1 cellular context compared by ENCODE assay signal in genomic region chr12:132084681-132085635, GRCh38.
TF ChIP-seq lines count a peak whose summit lies in the region.

No MANE protein-coding gene starts in this region.

TF ChIP-seq in HepG2, 621 proteins besides CTCF, POLR2A, EP300 and RAD21 (continued from another document and continues in another):
- TF ChIP-seq, protein P1, sequence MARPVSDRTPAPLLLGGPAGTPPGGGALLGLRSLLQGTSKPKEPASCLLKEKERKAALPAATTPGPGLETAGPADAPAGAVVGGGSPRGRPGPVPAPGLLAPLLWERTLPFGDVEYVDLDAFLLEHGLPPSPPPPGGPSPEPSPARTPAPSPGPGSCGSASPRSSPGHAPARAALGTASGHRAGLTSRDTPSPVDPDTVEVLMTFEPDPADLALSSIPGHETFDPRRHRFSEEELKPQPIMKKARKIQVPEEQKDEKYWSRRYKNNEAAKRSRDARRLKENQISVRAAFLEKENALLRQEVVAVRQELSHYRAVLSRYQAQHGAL (CRISPR knock-in tag; IDR thresholded peaks at IDR 0.05; ENCODE audit: not compliant biosample characterization): no peak
- no peak for TF ChIP-seq ZC3H4 (CRISPR knock-in tag; IDR thresholded peaks at IDR 0.05; ENCODE audit: borderline replicate concordance)
- TF ChIP-seq ZNF331 (CRISPR knock-in tag; IDR thresholded peaks at IDR 0.05): peak; percentile 71
- TF ChIP-seq, protein P2, sequence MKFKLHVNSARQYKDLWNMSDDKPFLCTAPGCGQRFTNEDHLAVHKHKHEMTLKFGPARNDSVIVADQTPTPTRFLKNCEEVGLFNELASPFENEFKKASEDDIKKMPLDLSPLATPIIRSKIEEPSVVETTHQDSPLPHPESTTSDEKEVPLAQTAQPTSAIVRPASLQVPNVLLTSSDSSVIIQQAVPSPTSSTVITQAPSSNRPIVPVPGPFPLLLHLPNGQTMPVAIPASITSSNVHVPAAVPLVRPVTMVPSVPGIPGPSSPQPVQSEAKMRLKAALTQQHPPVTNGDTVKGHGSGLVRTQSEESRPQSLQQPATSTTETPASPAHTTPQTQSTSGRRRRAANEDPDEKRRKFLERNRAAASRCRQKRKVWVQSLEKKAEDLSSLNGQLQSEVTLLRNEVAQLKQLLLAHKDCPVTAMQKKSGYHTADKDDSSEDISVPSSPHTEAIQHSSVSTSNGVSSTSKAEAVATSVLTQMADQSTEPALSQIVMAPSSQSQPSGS (CRISPR knock-in tag; IDR thresholded peaks at IDR 0.05): peak; percentile 56; the same call in 1 of the 2 replicates
- peak; percentile 33; the same call in 1 of the 2 replicates for TF ChIP-seq ZNF792 (CRISPR knock-in tag; IDR thresholded peaks at IDR 0.05)
- peak; percentile 76 for TF ChIP-seq ZKSCAN1 (IDR thresholded peaks at IDR 0.05; ENCODE audit: low read length)
- no peak for TF ChIP-seq ZNF570 (CRISPR knock-in tag; IDR thresholded peaks at IDR 0.05; ENCODE audit: borderline replicate concordance)
- no peak for TF ChIP-seq RFX3 (CRISPR knock-in tag; IDR thresholded peaks at IDR 0.05)
- TF ChIP-seq ZNF263 (CRISPR knock-in tag; IDR thresholded peaks at IDR 0.05): peak; percentile 67; the same call in 1 of the 2 replicates
- TF ChIP-seq PAWR (CRISPR knock-in tag; IDR thresholded peaks at IDR 0.05; ENCODE audit: borderline replicate concordance): no peak
- TF ChIP-seq, protein P3, sequence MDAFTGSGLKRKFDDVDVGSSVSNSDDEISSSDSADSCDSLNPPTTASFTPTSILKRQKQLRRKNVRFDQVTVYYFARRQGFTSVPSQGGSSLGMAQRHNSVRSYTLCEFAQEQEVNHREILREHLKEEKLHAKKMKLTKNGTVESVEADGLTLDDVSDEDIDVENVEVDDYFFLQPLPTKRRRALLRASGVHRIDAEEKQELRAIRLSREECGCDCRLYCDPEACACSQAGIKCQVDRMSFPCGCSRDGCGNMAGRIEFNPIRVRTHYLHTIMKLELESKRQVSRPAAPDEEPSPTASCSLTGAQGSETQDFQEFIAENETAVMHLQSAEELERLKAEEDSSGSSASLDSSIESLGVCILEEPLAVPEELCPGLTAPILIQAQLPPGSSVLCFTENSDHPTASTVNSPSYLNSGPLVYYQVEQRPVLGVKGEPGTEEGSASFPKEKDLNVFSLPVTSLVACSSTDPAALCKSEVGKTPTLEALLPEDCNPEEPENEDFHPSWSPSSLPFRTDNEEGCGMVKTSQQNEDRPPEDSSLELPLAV (CRISPR knock-in tag; conservative IDR thresholded peaks at IDR 0.05; ENCODE audit: low read depth): 0 out of 2 replicates have a peak, but pooled peaks have one; percentile 56
- TF ChIP-seq ZNF292 (CRISPR knock-in tag; IDR thresholded peaks at IDR 0.05; ENCODE audit: borderline replicate concordance, low read depth): 0 out of 2 replicates have a peak, but pooled peaks have one; percentile 21
- TF ChIP-seq, protein P4, sequence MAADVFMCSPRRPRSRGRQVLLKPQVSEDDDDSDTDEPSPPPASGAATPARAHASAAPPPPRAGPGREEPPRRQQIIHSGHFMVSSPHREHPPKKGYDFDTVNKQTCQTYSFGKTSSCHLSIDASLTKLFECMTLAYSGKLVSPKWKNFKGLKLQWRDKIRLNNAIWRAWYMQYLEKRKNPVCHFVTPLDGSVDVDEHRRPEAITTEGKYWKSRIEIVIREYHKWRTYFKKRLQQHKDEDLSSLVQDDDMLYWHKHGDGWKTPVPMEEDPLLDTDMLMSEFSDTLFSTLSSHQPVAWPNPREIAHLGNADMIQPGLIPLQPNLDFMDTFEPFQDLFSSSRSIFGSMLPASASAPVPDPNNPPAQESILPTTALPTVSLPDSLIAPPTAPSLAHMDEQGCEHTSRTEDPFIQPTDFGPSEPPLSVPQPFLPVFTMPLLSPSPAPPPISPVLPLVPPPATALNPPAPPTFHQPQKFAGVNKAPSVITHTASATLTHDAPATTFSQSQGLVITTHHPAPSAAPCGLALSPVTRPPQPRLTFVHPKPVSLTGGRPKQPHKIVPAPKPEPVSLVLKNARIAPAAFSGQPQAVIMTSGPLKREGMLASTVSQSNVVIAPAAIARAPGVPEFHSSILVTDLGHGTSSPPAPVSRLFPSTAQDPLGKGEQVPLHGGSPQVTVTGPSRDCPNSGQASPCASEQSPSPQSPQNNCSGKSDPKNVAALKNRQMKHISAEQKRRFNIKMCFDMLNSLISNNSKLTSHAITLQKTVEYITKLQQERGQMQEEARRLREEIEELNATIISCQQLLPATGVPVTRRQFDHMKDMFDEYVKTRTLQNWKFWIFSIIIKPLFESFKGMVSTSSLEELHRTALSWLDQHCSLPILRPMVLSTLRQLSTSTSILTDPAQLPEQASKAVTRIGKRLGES (CRISPR knock-in tag; IDR thresholded peaks at IDR 0.05; ENCODE audit: borderline replicate concordance): peak; percentile 71; the same call in 1 of the 2 replicates
- TF ChIP-seq CCDC6 (CRISPR knock-in tag; IDR thresholded peaks at IDR 0.05): peak; percentile 87; the same call in 1 of the 2 replicates
- TF ChIP-seq, protein P5, sequence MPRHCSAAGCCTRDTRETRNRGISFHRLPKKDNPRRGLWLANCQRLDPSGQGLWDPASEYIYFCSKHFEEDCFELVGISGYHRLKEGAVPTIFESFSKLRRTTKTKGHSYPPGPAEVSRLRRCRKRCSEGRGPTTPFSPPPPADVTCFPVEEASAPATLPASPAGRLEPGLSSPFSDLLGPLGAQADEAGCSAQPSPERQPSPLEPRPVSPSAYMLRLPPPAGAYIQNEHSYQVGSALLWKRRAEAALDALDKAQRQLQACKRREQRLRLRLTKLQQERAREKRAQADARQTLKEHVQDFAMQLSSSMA (CRISPR knock-in tag; IDR thresholded peaks at IDR 0.05): peak; percentile 77; the same call in 1 of the 2 replicates
- no peak; the same call in 1 of the 2 replicates for TF ChIP-seq KDM5B (CRISPR knock-in tag; IDR thresholded peaks at IDR 0.05; ENCODE audit: borderline replicate concordance)
- TF ChIP-seq FLYWCH1 (CRISPR knock-in tag; IDR thresholded peaks at IDR 0.05): no peak
- TF ChIP-seq YEATS2 (CRISPR knock-in tag; IDR thresholded peaks at IDR 0.05; ENCODE audit: borderline replicate concordance): peak; percentile 86
- TF ChIP-seq ZNF709 (CRISPR knock-in tag; IDR thresholded peaks at IDR 0.05): no peak
- peak; percentile 53; the same call in 1 of the 2 replicates for TF ChIP-seq NKX3-1 (CRISPR knock-in tag; IDR thresholded peaks at IDR 0.05)
- TF ChIP-seq, protein P6, sequence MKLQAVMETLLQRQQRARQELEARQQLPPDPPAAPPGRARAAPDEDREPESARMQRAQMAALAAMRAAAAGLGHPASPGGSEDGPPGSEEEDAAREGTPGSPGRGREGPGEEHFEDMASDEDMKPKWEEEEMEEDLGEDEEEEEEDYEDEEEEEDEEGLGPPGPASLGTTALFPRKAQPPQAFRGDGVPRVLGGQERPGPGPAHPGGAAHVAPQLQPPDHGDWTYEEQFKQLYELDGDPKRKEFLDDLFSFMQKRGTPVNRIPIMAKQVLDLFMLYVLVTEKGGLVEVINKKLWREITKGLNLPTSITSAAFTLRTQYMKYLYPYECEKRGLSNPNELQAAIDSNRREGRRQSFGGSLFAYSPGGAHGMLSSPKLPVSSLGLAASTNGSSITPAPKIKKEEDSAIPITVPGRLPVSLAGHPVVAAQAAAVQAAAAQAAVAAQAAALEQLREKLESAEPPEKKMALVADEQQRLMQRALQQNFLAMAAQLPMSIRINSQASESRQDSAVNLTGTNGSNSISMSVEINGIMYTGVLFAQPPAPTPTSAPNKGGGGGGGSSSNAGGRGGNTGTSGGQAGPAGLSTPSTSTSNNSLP (IDR thresholded peaks at IDR 0.05; ENCODE audit: low read depth, low read length): no peak
- peak; percentile 64 for TF ChIP-seq TFDP2 (CRISPR knock-in tag; IDR thresholded peaks at IDR 0.05)
- no peak for TF ChIP-seq SOX6 (IDR thresholded peaks at IDR 0.05)
- TF ChIP-seq SOX6 (CRISPR knock-in tag; IDR thresholded peaks at IDR 0.05): peak; percentile 65
- peak; percentile 64; the same call in 1 of the 2 replicates for TF ChIP-seq ZBTB38 (CRISPR knock-in tag; IDR thresholded peaks at IDR 0.05)
- peak; percentile 69; the same call in 1 of the 2 replicates for TF ChIP-seq NFKB2 (CRISPR knock-in tag; IDR thresholded peaks at IDR 0.05; ENCODE audit: borderline replicate concordance)
- TF ChIP-seq, protein P7, sequence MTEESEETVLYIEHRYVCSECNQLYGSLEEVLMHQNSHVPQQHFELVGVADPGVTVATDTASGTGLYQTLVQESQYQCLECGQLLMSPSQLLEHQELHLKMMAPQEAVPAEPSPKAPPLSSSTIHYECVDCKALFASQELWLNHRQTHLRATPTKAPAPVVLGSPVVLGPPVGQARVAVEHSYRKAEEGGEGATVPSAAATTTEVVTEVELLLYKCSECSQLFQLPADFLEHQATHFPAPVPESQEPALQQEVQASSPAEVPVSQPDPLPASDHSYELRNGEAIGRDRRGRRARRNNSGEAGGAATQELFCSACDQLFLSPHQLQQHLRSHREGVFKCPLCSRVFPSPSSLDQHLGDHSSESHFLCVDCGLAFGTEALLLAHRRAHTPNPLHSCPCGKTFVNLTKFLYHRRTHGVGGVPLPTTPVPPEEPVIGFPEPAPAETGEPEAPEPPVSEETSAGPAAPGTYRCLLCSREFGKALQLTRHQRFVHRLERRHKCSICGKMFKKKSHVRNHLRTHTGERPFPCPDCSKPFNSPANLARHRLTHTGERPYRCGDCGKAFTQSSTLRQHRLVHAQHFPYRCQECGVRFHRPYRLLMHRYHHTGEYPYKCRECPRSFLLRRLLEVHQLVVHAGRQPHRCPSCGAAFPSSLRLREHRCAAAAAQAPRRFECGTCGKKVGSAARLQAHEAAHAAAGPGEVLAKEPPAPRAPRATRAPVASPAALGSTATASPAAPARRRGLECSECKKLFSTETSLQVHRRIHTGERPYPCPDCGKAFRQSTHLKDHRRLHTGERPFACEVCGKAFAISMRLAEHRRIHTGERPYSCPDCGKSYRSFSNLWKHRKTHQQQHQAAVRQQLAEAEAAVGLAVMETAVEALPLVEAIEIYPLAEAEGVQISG (CRISPR knock-in tag; IDR thresholded peaks at IDR 0.05): peak; percentile 74
- TF ChIP-seq SRY (CRISPR knock-in tag; IDR thresholded peaks at IDR 0.05): peak; percentile 16; the same call in 1 of the 2 replicates
- TF ChIP-seq ZNF138 (CRISPR knock-in tag; IDR thresholded peaks at IDR 0.05; ENCODE audit: low read depth): peak; percentile 89
- 0 out of 2 replicates have a peak, but pooled peaks have one; percentile 22 for TF ChIP-seq SALL2 (CRISPR knock-in tag; IDR thresholded peaks at IDR 0.05)
- no peak for TF ChIP-seq ZSCAN22 (CRISPR knock-in tag; IDR thresholded peaks at IDR 0.05)
- TF ChIP-seq ARNT2 (CRISPR knock-in tag; IDR thresholded peaks at IDR 0.05; ENCODE audit: low read depth): peak; percentile 64
- no peak for TF ChIP-seq ATRX (CRISPR knock-in tag; IDR thresholded peaks at IDR 0.05; ENCODE audit: borderline replicate concordance)
- TF ChIP-seq PITX1 (CRISPR knock-in tag; IDR thresholded peaks at IDR 0.05): peak; percentile 42
- TF ChIP-seq, protein P8, sequence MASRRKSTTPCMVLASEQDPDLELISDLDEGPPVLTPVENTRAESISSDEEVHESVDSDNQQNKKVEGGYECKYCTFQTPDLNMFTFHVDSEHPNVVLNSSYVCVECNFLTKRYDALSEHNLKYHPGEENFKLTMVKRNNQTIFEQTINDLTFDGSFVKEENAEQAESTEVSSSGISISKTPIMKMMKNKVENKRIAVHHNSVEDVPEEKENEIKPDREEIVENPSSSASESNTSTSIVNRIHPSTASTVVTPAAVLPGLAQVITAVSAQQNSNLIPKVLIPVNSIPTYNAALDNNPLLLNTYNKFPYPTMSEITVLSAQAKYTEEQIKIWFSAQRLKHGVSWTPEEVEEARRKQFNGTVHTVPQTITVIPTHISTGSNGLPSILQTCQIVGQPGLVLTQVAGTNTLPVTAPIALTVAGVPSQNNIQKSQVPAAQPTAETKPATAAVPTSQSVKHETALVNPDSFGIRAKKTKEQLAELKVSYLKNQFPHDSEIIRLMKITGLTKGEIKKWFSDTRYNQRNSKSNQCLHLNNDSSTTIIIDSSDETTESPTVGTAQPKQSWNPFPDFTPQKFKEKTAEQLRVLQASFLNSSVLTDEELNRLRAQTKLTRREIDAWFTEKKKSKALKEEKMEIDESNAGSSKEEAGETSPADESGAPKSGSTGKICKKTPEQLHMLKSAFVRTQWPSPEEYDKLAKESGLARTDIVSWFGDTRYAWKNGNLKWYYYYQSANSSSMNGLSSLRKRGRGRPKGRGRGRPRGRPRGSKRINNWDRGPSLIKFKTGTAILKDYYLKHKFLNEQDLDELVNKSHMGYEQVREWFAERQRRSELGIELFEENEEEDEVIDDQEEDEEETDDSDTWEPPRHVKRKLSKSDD (CRISPR knock-in tag; IDR thresholded peaks at IDR 0.05; ENCODE audit: low read depth): 0 out of 2 replicates have a peak, but pooled peaks have one; percentile 77
- TF ChIP-seq SIN3A (IDR thresholded peaks at IDR 0.05; ENCODE audit: borderline replicate concordance, low read depth, low read length): peak; percentile 75; the same call in 1 of the 2 replicates
- TF ChIP-seq GABPA (IDR thresholded peaks at IDR 0.05; ENCODE audit: low read depth, low read length): 0 out of 2 replicates have a peak, but pooled peaks have one; percentile 15
- TF ChIP-seq GABPA (CRISPR knock-in tag; IDR thresholded peaks at IDR 0.05; ENCODE audit: low read depth): peak; percentile 46; the same call in 1 of the 2 replicates
